Comparison of ENCODE assay signal across 10 cellular contexts in genomic region chr15:51280838-51281237, GRCh38. TPM values are rescaled to one million over a fixed set of nuclear protein-coding genes. Genes with fewer than 3 reads are reported as not detected.
"Had no signal": no experiment of that assay in that cellular context is flagged by ENCODE, and none has a peak within 500 bp of the region (broad histone marks: within the 10 kb centered on the region; RNA-seq: fewer than 3 reads in every experiment).

No MANE protein-coding gene starts in this region.

- FAIRE-seq: HTR-8/SVneo had no signal

- H3K27ac ChIP-seq: HL-60, RWPE1 had no signal

- DNase-seq: NCI-H1048, NCI-H1436 treated with DMSO at 0.1 percent for 48 hours, NCI-H187 treated with DMSO at 0.1 percent for 48 hours, NCI-H2029 treated with DMSO at 0.1 percent for 48 hours, NCI-H345 had no signal

RNA-seq across cellular contexts. Expression of gene CYP19A1, which starts 57.6 kb away (rescaled TPM):
- total RNA-seq: MCF 10A, PC-3 had no signal
